Comparison of ENCODE assay signal across 24 cellular contexts in the genomic region with DNA sequence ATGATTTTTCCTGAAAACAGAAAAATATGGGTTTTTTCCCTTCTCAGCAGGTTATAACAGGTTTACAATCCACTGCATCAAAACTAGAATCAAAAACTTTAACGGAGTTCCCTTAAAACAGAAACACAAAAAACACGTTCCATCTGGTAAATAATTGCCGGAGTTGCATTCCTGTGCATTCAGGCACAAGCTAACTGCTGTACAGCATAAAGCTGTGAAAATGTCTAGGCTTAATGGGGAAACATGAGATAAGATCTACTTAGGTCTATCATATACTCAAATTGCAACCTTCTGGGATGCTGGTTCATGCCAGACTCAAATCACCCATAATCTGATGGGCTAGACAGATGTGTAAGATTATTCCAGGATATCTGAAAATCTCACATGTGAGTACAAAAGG.
"Had no signal": no experiment of that assay in that cellular context is flagged by ENCODE, and none has a peak within 500 bp of the region (broad histone marks: within the 10 kb centered on the region; RNA-seq: fewer than 3 reads in every experiment).

No MANE protein-coding gene starts in this region.

- FAIRE-seq: colon had no signal

- H3K27ac Mint-ChIP-seq: activated B cell treated with CpG ODN at 0.5 μM for 24 hours; activated CD4-positive, alpha-beta memory T cell treated with anti-CD3 and anti-CD28 coated beads, Interleukin-2, amount 10 ng/mL, durations not matched to agents 7 days and 5 days; activated CD8-positive, alpha-beta memory T cell treated with anti-CD3 and anti-CD28 coated beads, Interleukin-2, amount 10 ng/mL, durations not matched to agents 7 days and 5 days; activated naive CD8-positive, alpha-beta T cell treated with anti-CD3 and anti-CD28 coated beads, Interleukin-2, amount 10 ng/mL, durations not matched to agents 7 days and 5 days; activated T-helper 2 cell treated with anti-CD3 and anti-CD28 coated beads, Interferon-gamma antibody, Interleukin-2, Interleukin-4, amounts not matched to agents 10 μg/mL and 5 μg/mL and 100 μg/mL, durations not matched to agents 14 hours and 24 hours and 36 hours; brain; stimulated activated effector memory CD8-positive, alpha-beta T cell treated with anti-CD3 and anti-CD28 coated beads, Interleukin-12 subunit alpha, Interleukin-12 subunit beta, amount 100 ng/mL, for 72 hours; T-helper 2 cell treated with Interferon-gamma antibody and Interleukin-4, amounts not matched to agents 5 μg/mL and 100 μg/mL, for 36 hours had no signal

- H3K36me3 Mint-ChIP-seq: activated naive CD8-positive, alpha-beta T cell treated with anti-CD3 and anti-CD28 coated beads, Interleukin-2, amount 10 ng/mL, durations not matched to agents 7 days and 5 days; brain; stimulated activated effector memory CD8-positive, alpha-beta T cell treated with anti-CD3 and anti-CD28 coated beads, Interleukin-12 subunit alpha, Interleukin-12 subunit beta, amount 100 ng/mL, for 72 hours had no signal

- H3K27me3 Mint-ChIP-seq: activated B cell treated with CpG ODN at 0.5 μM for 24 hours; activated CD4-positive, alpha-beta memory T cell treated with anti-CD3 and anti-CD28 coated beads, Interleukin-2, amount 10 ng/mL, durations not matched to agents 7 days and 5 days; activated CD8-positive, alpha-beta memory T cell treated with anti-CD3 and anti-CD28 coated beads, Interleukin-2, amount 10 ng/mL, durations not matched to agents 7 days and 5 days; brain had no signal

- H3K4me1 Mint-ChIP-seq: activated B cell treated with CpG ODN at 0.5 μM for 24 hours; activated CD4-positive, alpha-beta memory T cell treated with anti-CD3 and anti-CD28 coated beads, Interleukin-2, amount 10 ng/mL, durations not matched to agents 7 days and 5 days; activated CD8-positive, alpha-beta memory T cell treated with anti-CD3 and anti-CD28 coated beads, Interleukin-2, amount 10 ng/mL, durations not matched to agents 7 days and 5 days; activated naive CD8-positive, alpha-beta T cell treated with anti-CD3 and anti-CD28 coated beads, Interleukin-2, amount 10 ng/mL, durations not matched to agents 7 days and 5 days; stimulated activated effector memory CD8-positive, alpha-beta T cell treated with anti-CD3 and anti-CD28 coated beads, Interleukin-12 subunit alpha, Interleukin-12 subunit beta, amount 100 ng/mL, for 72 hours had no signal

- ATAC-seq: activated CD8-positive, alpha-beta memory T cell treated with anti-CD3 and anti-CD28 coated beads, Interleukin-2, amount 10 ng/mL, durations not matched to agents 7 days and 5 days; gastrocnemius medialis; heart left ventricle; left lobe of liver; sciatic nerve; stimulated activated effector memory CD8-positive, alpha-beta T cell treated with anti-CD3 and anti-CD28 coated beads, Interleukin-12 subunit alpha, Interleukin-12 subunit beta, amount 100 ng/mL, for 72 hours; upper lobe of right lung had no signal

- DNase-seq: activated B cell treated with CpG ODN at 0.5 μM for 24 hours; activated CD4-positive, alpha-beta memory T cell treated with anti-CD3 and anti-CD28 coated beads, Interleukin-2, amount 10 ng/mL, durations not matched to agents 7 days and 5 days; activated CD4-positive, alpha-beta T cell treated with anti-CD3 and anti-CD28 coated beads for 48 hours; activated CD8-positive, alpha-beta memory T cell treated with anti-CD3 and anti-CD28 coated beads, Interleukin-2, amount 10 ng/mL, durations not matched to agents 7 days and 5 days; activated naive CD4-positive, alpha-beta T cell treated with Interleukin-2 at 50 U/mL for 16 hours; activated naive CD8-positive, alpha-beta T cell treated with anti-CD3 and anti-CD28 coated beads, Interleukin-2, amount 10 ng/mL, durations not matched to agents 7 days and 5 days; activated T-cell treated with anti-CD3 and anti-CD28 coated beads, Interleukin-2, amount 50 U/mL, for 1 hour; amygdala; central memory CD4-positive, alpha-beta T cell; gastrocnemius medialis; heart left ventricle; midbrain; occipital lobe; posterior cingulate gyrus; stimulated activated CD4-positive, alpha-beta T cell treated with anti-CD3 and anti-CD28 coated beads, Interleukin-4, amount 100 ng/mL, for 24 hours; testis; upper lobe of right lung had no signal

- H3K4me3 Mint-ChIP-seq: activated B cell treated with CpG ODN at 0.5 μM for 24 hours; activated CD4-positive, alpha-beta memory T cell treated with anti-CD3 and anti-CD28 coated beads, Interleukin-2, amount 10 ng/mL, durations not matched to agents 7 days and 5 days; activated CD8-positive, alpha-beta memory T cell treated with anti-CD3 and anti-CD28 coated beads, Interleukin-2, amount 10 ng/mL, durations not matched to agents 7 days and 5 days; activated naive CD8-positive, alpha-beta T cell treated with anti-CD3 and anti-CD28 coated beads, Interleukin-2, amount 10 ng/mL, durations not matched to agents 7 days and 5 days; brain; stimulated activated effector memory CD8-positive, alpha-beta T cell treated with anti-CD3 and anti-CD28 coated beads, Interleukin-12 subunit alpha, Interleukin-12 subunit beta, amount 100 ng/mL, for 72 hours; T-helper 2 cell treated with Interferon-gamma antibody and Interleukin-4, amounts not matched to agents 5 μg/mL and 100 μg/mL, for 36 hours had no signal

- H3K9me3 ChIP-seq: gastrocnemius medialis, testis, upper lobe of right lung had no signal
